ENCODE assay signal across 8 cellular contexts in the genomic region with DNA sequence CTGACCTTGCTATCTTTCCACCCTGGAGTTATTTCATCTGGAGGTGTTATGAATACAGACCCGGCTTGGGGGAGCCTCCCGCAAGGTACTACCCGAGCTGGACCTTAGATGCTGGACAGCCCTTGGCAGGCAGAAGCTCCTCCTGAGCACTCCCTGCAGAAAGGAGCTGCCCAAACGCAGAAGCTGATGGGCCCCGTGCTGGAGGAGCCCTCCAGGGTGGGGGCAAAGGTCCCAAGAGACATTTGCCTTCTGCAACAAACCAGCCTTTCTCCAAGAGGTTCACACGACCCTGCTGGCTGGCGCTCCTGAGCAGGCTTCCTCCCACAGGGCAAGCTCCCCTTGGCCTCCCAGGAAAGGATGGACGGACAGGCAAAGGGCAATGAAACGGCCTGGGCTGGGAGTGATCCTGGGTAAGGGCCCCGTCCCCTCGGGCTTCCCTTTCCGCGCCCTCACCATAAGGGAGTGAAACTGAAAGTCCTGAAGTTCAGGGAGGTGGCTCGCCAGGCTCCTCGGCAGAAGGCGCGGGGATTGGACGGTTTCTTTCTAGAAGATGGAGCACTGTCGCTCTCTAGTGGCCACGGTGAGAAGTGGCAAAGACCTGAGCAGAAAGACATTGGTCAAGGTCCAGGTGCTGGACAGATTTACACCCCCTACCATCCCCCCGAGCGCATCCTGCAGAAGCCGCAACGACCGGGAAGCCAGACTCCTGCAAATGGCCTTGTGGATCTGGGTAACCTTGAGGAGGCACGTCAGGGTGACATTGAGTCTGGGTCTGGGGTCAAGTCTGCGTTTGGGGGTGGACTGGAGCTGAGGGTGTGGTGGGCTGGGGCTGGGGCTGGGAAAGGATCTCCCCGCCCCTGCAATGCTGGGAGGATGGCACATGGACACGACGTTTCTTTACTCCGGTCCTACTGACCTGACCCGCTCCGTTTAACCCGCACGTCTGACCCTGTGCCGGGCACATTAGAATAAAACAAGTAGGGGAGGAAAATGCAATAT. TPM values are rescaled to one million over a fixed set of nuclear protein-coding genes. Genes with fewer than 3 reads are reported as not detected.
DNase-seq lines count a peak whose midpoint lies in the region; ATAC-seq lines count a peak whose summit lies in the region.

No MANE protein-coding gene starts in this region.

- no peaks in the 10 kb centered on the region for H3K36me3 ChIP-seq in muscle layer of colon (ENCODE audit: insufficient read depth, low read length)

- DNase-seq in COR-L47 (lab: John Stamatoyannopoulos, UW) (peak; percentile 74), HuH-7 (ENCODE audit: low spot score) (peak; percentile 86), OCI-M1 (lab: John Stamatoyannopoulos, UW) (peak; percentile 94)
- peak; percentile 75 for DNase-seq in activated T-cell treated with anti-CD3 and anti-CD28 coated beads, Interleukin-2, amount 50 U/mL, for 1 hour
- DNase-seq in stimulated activated CD8-positive, alpha-beta memory T cell treated with anti-CD3 and anti-CD28 coated beads, Interleukin-7, amount 100 ng/mL, for 1 hour (ENCODE audit: low read depth in 2 of 2): peak; percentile 48 to 60

- H3K9ac ChIP-seq in muscle layer of colon (ENCODE audit: low read length): peak overlapping the region; percentile 21

- ATAC-seq in GM21360 (IDR thresholded peaks at IDR 0.05; ENCODE audit: unreplicated experiment) (peak; percentile 60), esophagus mucosa (peak; percentile 90)

- peak overlapping the region; percentile 79 to 85 for H3K4me3 ChIP-seq in muscle layer of colon (ENCODE audit: low read depth in 1 of 2, low read length in 2 of 2)

- peaks cover 34% of the 10 kb centered on the region for H3K4me1 ChIP-seq in muscle layer of colon (ENCODE audit: insufficient read depth, low read length)

- no peaks in the 10 kb centered on the region for H3K9me3 ChIP-seq in muscle layer of colon (ENCODE audit: low read length)

- no peaks in the 10 kb centered on the region for H3K27me3 ChIP-seq in muscle layer of colon (ENCODE audit: control insufficient read depth in 1 of 2, insufficient read depth in 2 of 2, low read length in 2 of 2)

- H3K27ac ChIP-seq in muscle layer of colon (ENCODE audit: low read depth, low read length): peak overlapping the region; percentile 77

RNA-seq across cellular contexts. Expression of a gene that starts 56.4 kb away (rescaled TPM):
- 12.7 TPM for total RNA-seq in esophagus mucosa

Comparison
In these comparisons a context has a peak if more than half of its experiments do, and no peak if none do; other contexts are left out.
1. Peak in every context shown above with its lines: DNase-seq, ATAC-seq, H3K4me3 ChIP-seq and H3K27ac ChIP-seq.